ENCODE assay signal across 16 cellular contexts in the genomic region with DNA sequence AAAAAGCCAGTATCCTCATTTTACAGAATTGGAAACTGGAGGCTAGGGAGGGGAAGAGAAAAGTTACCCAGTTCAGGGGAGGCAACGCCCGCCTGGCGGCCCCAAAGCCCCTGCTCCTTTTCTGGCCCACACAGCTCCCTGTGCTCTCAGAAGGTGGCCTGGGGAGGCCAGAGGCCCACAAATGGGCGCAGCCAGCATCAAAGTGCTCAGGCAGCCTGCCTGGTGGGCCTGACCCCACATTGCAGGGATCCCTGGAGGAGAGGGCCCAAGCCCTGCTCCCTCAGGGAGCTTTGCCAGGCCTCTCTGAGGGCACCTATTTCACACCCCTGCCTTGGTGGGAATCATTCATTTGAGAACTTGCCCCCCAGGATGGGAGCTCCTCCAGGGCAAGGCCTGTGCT.
"Had no signal": no experiment of that assay in that cellular context is flagged by ENCODE, and none has a peak within 500 bp of the region (broad histone marks: within the 10 kb centered on the region; RNA-seq: fewer than 3 reads in every experiment).

No MANE protein-coding gene starts in this region.

- H3K27me3 ChIP-seq: adrenal gland, tibial artery had no signal

- H3K4me1 Mint-ChIP-seq: naive B cell had no signal

- H3K27me3 Mint-ChIP-seq: dendritic cell treated with granulocyte-macrophage colony-stimulating factor and Interleukin-4, amounts not matched to agents 40 ng/mL and 50 ng/mL, for 4 days; naive B cell had no signal

- H3K36me3 ChIP-seq: adrenal gland, tibial artery had no signal

- ATAC-seq: activated CD4-positive, CD25-positive, alpha-beta regulatory T cell treated with anti-CD3 and anti-CD28 coated beads, Interleukin-2, amount 50 U/mL, for 24 hours; sciatic nerve had no signal

- H3K27ac ChIP-seq: adrenal gland, tibial artery had no signal

- H3K4me3 Mint-ChIP-seq: dendritic cell treated with granulocyte-macrophage colony-stimulating factor and Interleukin-4, amounts not matched to agents 40 ng/mL and 50 ng/mL, for 4 days; naive B cell; neural crest cell had no signal

- H3K9me3 Mint-ChIP-seq: dendritic cell treated with granulocyte-macrophage colony-stimulating factor and Interleukin-4, amounts not matched to agents 40 ng/mL and 50 ng/mL, for 4 days; naive B cell; neural crest cell had no signal

- H3K4me3 ChIP-seq: adrenal gland, smooth muscle cell, tibial artery had no signal

- H3K9me3 ChIP-seq: adrenal gland, tibial artery had no signal

- H3K27ac Mint-ChIP-seq: naive B cell had no signal

- DNase-seq: activated CD4-positive, alpha-beta T cell treated with anti-CD3 and anti-CD28 coated beads, Interleukin-2, amount 50 U/mL, for 1 hour; activated CD8-positive, alpha-beta memory T cell treated with anti-CD3 and anti-CD28 coated beads, Interleukin-2, amount 50 U/mL, for 4 hours; activated effector memory CD4-positive, alpha-beta T cell treated with Interleukin-2 at 50 U/mL for 16 hours; activated naive CD4-positive, alpha-beta T cell treated with anti-CD3 and anti-CD28 coated beads, Interleukin-2, amount 50 U/mL, for 16 hours; activated T-cell treated with anti-CD3 and anti-CD28 coated beads, Interleukin-2, amount 50 U/mL, for 48 hours; adrenal gland; effector memory CD4-positive, alpha-beta T cell; hippocampal formation; naive B cell; stimulated activated CD4-positive, alpha-beta T cell treated with anti-CD3 and anti-CD28 coated beads, Interleukin-4, amount 100 ng/mL, for 1 hour; tibial artery had no signal

- H3K36me3 Mint-ChIP-seq: naive B cell had no signal

- H3K4me2 ChIP-seq: smooth muscle cell had no signal
